In genomic region chr6:43011207-43011606, GRCh38 we compare ENCODE assay signal across 1 cellular context.
TF ChIP-seq lines count a peak whose summit lies in the region.

No MANE protein-coding gene starts in this region.

TF ChIP-seq in HEK293, 187 proteins besides CTCF, POLR2A, EP300 and RAD21:
- TF ChIP-seq MZF1 (tag by site-specific recombination; IDR thresholded peaks at IDR 0.05; ENCODE audit: borderline replicate concordance) (peak; percentile 77; the same call in 1 of the 2 replicates), ZFP3 (tag by site-specific recombination; IDR thresholded peaks at IDR 0.05; ENCODE audit: low read depth) (no peak)
